1 cellular context compared by ENCODE assay signal in genomic region chr1:220226752-220227151, GRCh38.
TF ChIP-seq lines count a peak whose summit lies in the region.

No MANE protein-coding gene starts in this region.

TF ChIP-seq in HepG2, 621 proteins besides CTCF, POLR2A, EP300 and RAD21:
- TF ChIP-seq ZNF33B (CRISPR knock-in tag; IDR thresholded peaks at IDR 0.05) (no peak), MAFK (conservative IDR thresholded peaks at IDR 0.05 in 1 of 2, IDR thresholded peaks at IDR 0.05 in 1 of 2; ENCODE audit: low read length in 2 of 2) (no peak), ZNF362 (CRISPR knock-in tag; IDR thresholded peaks at IDR 0.05; ENCODE audit: borderline replicate concordance) (no peak), THRA (CRISPR knock-in tag; IDR thresholded peaks at IDR 0.05; ENCODE audit: borderline replicate concordance) (peak; percentile 73; the same call in 1 of the 2 replicates)
